18 cellular contexts compared by ENCODE assay signal in genomic region chr10:11789294-11789693, GRCh38.
"Had no signal": no experiment of that assay in that cellular context is flagged by ENCODE, and none has a peak within 500 bp of the region (broad histone marks: within the 10 kb centered on the region; RNA-seq: fewer than 3 reads in every experiment).

No MANE protein-coding gene starts in this region.

- H3K4me1 ChIP-seq: heart left ventricle, right atrium auricular region, suprapubic skin, thyroid gland, upper lobe of left lung, uterus had no signal

- H3K4me1 Mint-ChIP-seq: naive B cell; nephron progenitor cell; stimulated activated effector memory CD8-positive, alpha-beta T cell treated with anti-CD3 and anti-CD28 coated beads, Interleukin-12 subunit alpha, Interleukin-12 subunit beta, amount 100 ng/mL, for 72 hours had no signal

- H3K27me3 ChIP-seq: ovary, right atrium auricular region, thyroid gland, upper lobe of left lung, uterus had no signal

- H3K27ac Mint-ChIP-seq: nephron progenitor cell; stimulated activated effector memory CD8-positive, alpha-beta T cell treated with anti-CD3 and anti-CD28 coated beads, Interleukin-12 subunit alpha, Interleukin-12 subunit beta, amount 100 ng/mL, for 72 hours had no signal

- H3K4me3 Mint-ChIP-seq: naive B cell; nephron progenitor cell; stimulated activated effector memory CD8-positive, alpha-beta T cell treated with anti-CD3 and anti-CD28 coated beads, Interleukin-12 subunit alpha, Interleukin-12 subunit beta, amount 100 ng/mL, for 72 hours had no signal

- H3K9me3 Mint-ChIP-seq: naive B cell; stimulated activated effector memory CD8-positive, alpha-beta T cell treated with anti-CD3 and anti-CD28 coated beads, Interleukin-12 subunit alpha, Interleukin-12 subunit beta, amount 100 ng/mL, for 72 hours had no signal

- H3K27ac ChIP-seq: dorsolateral prefrontal cortex, heart left ventricle, ovary, right atrium auricular region, suprapubic skin, thyroid gland, upper lobe of left lung, uterus had no signal

- H3K36me3 Mint-ChIP-seq: naive B cell; stimulated activated effector memory CD8-positive, alpha-beta T cell treated with anti-CD3 and anti-CD28 coated beads, Interleukin-12 subunit alpha, Interleukin-12 subunit beta, amount 100 ng/mL, for 72 hours had no signal

- DNase-seq: cortex of kidney; dorsolateral prefrontal cortex; effector CD8-positive, alpha-beta T cell; heart left ventricle; hippocampal formation; mesendoderm; naive B cell; nephron progenitor cell; stimulated activated CD4-positive, alpha-beta T cell treated with anti-CD3 and anti-CD28 coated beads, Interleukin-4, amount 100 ng/mL, for 1 hour; stimulated activated CD8-positive, alpha-beta memory T cell treated with anti-CD3 and anti-CD28 coated beads, Interleukin-4, amount 100 ng/mL, for 48 hours; stimulated activated naive CD8-positive, alpha-beta T cell treated with anti-CD3 and anti-CD28 coated beads, Interleukin-15, Interleukin-2, amounts not matched to agents 100 U/mL and 50 U/mL, for 24 hours; thyroid gland; uterus had no signal

- H3K36me3 ChIP-seq: heart left ventricle, ovary, right atrium auricular region, suprapubic skin, thyroid gland, upper lobe of left lung, uterus had no signal

- H3K4me3 ChIP-seq: dorsolateral prefrontal cortex, heart left ventricle, ovary, right atrium auricular region, suprapubic skin, thyroid gland, upper lobe of left lung, uterus had no signal

- H3K9me3 ChIP-seq: heart left ventricle, ovary, right atrium auricular region, suprapubic skin, thyroid gland, upper lobe of left lung, uterus had no signal
